In genomic region chr13:25300861-25301346, GRCh38 we compare ENCODE assay signal across 8 cellular contexts. TPM values are rescaled to one million over a fixed set of nuclear protein-coding genes. Genes with fewer than 3 reads are reported as not detected.
DNase-seq lines count a peak whose midpoint lies in the region; ATAC-seq and TF ChIP-seq lines count a peak whose summit lies in the region.

No MANE protein-coding gene starts in this region.

- peak overlapping the region; percentile 42 for H2AFZ ChIP-seq in trophoblast cell (ENCODE audit: insufficient read depth, low read length, poor library complexity)

- H3K4me1 Mint-ChIP-seq in activated T-cell treated with anti-CD3 and anti-CD28 coated beads, Interleukin-2, amount 50 U/mL, for 72 hours (ENCODE audit: low read depth), result peaks cover 37% of the 10 kb centered on the region
- H3K4me1 Mint-ChIP-seq in glutamatergic neuron (ENCODE audit: low read depth, unreplicated experiment), result peaks cover 36% of the 10 kb centered on the region

- peaks cover 7 to 20% of the 10 kb centered on the region in 2 donors for H3K36me3 Mint-ChIP-seq in activated T-cell treated with anti-CD3 and anti-CD28 coated beads, Interleukin-2, amount 50 U/mL, for 72 hours (ENCODE audit: insufficient read depth in 2 of 2)
- peaks cover 5% of the 10 kb centered on the region for H3K36me3 Mint-ChIP-seq in glutamatergic neuron (ENCODE audit: unreplicated experiment)

- H3K27me3 Mint-ChIP-seq in activated T-cell treated with anti-CD3 and anti-CD28 coated beads, Interleukin-2, amount 50 U/mL, for 72 hours (ENCODE audit: low read depth), result peaks cover 5% of the 10 kb centered on the region
- H3K27me3 Mint-ChIP-seq in glutamatergic neuron (ENCODE audit: unreplicated experiment), result peaks cover 5% of the 10 kb centered on the region

- H3K27ac Mint-ChIP-seq in activated T-cell treated with anti-CD3 and anti-CD28 coated beads, Interleukin-2, amount 50 U/mL, for 72 hours, result peak overlapping the region; percentile 95
- H3K27ac Mint-ChIP-seq in glutamatergic neuron (ENCODE audit: unreplicated experiment), result peak overlapping the region; percentile 95

- peaks cover 2 to 6% of the 10 kb centered on the region in 2 experiments for H3K36me3 ChIP-seq in trophoblast cell (ENCODE audit: control insufficient read depth in 1 of 2, insufficient read depth in 2 of 2, low read length in 2 of 2)

- peak; percentile 28 for ATAC-seq in HG03432 (IDR thresholded peaks at IDR 0.05; ENCODE audit: unreplicated experiment)
- peak; percentile 38 to 43 for ATAC-seq in activated T-cell treated with anti-CD3 and anti-CD28 coated beads, Interleukin-2, amount 50 U/mL, for 72 hours (replicated peaks in 1 of 2)

- peak overlapping the region; percentile 97 for H4K8ac ChIP-seq in trophoblast cell (ENCODE audit: low read depth, low read length)

- peak overlapping the region; percentile 15 for H3K14ac ChIP-seq in trophoblast cell (ENCODE audit: low read length)

- H3K27ac ChIP-seq in trophoblast cell (ENCODE audit: low read depth, low read length), result no peak overlapping the region

- peaks cover 4% of the 10 kb centered on the region for H3K79me1 ChIP-seq in trophoblast cell (ENCODE audit: low read length)

- no CpG with 5 or more reads among the region's 33 CpGs for WGBS in trophoblast cell (ENCODE audit: extremely low coverage, insufficient coverage, insufficient read length)

- no peak for TF ChIP-seq CTCF in glutamatergic neuron (IDR thresholded peaks at IDR 0.05; ENCODE audit: partially characterized antibody, unreplicated experiment)

- H2BK5ac ChIP-seq in trophoblast cell (ENCODE audit: low read depth, low read length, poor library complexity), result no peak overlapping the region

- no peak overlapping the region for H3K23ac ChIP-seq in trophoblast cell (ENCODE audit: low read length)

- no peak overlapping the region for H2BK120ac ChIP-seq in trophoblast cell (ENCODE audit: insufficient read depth, low read length, poor library complexity)

- H3K4me2 ChIP-seq in trophoblast cell (ENCODE audit: low read length), result peak overlapping the region; percentile 97

- H3K9ac ChIP-seq in trophoblast cell (ENCODE audit: low read length), result no peak overlapping the region

- peak overlapping the region; percentile 19 for H3K4ac ChIP-seq in trophoblast cell (ENCODE audit: low read depth, low read length)

- H2BK12ac ChIP-seq in trophoblast cell (ENCODE audit: low read length), result peak overlapping the region; percentile 3

- DNase-seq in activated T-cell treated with anti-CD3 and anti-CD28 coated beads for 1 hour (ENCODE audit: low read depth), result peak; percentile 10
- no peak for DNase-seq in activated T-cell treated with anti-CD3 and anti-CD28 coated beads for 4 hours
- DNase-seq in activated T-cell treated with anti-CD3 and anti-CD28 coated beads, Interleukin-2, amount 50 U/mL, for 72 hours, result peak; percentile 33 to 50
- DNase-seq in glutamatergic neuron, result peak; percentile 42
- peak in 1 of 2 donors; percentile 16 for DNase-seq in trophoblast cell
- no peak for DNase-seq in NCI-H1092 treated with DMSO at 0.1 percent for 48 hours (lab: John Stamatoyannopoulos, UW)
- DNase-seq in SHP77 (lab: John Stamatoyannopoulos, UW), result no peak

- H2AK5ac ChIP-seq in trophoblast cell (ENCODE audit: low read length), result no peak overlapping the region

- H3K79me2 ChIP-seq in trophoblast cell (ENCODE audit: control insufficient read depth, insufficient read depth, low read length, poor library complexity), result peaks cover 6% of the 10 kb centered on the region

- H3K27me3 ChIP-seq in trophoblast cell (ENCODE audit: insufficient read depth, low read length), result no peaks in the 10 kb centered on the region

- no peaks in the 10 kb centered on the region for H3K9me3 ChIP-seq in trophoblast cell (ENCODE audit: insufficient read depth, low read depth, low read length)

- H3K4me1 ChIP-seq in trophoblast cell (ENCODE audit: control insufficient read depth in 1 of 2, insufficient read depth in 2 of 2, low read length in 2 of 2), result peaks cover 0 to 7% of the 10 kb centered on the region in 2 experiments

- H3K4me3 ChIP-seq in trophoblast cell (ENCODE audit: low read depth, low read length), result peak overlapping the region; percentile 47

- H3K4me3 Mint-ChIP-seq in activated T-cell treated with anti-CD3 and anti-CD28 coated beads, Interleukin-2, amount 50 U/mL, for 72 hours, result peak overlapping the region; percentile 92 to 98
- peak overlapping the region; percentile 93 for H3K4me3 Mint-ChIP-seq in glutamatergic neuron (ENCODE audit: unreplicated experiment)

- H4K12ac ChIP-seq in trophoblast cell (ENCODE audit: low read depth, low read length), result peak overlapping the region; percentile 55

- no peaks in the 10 kb centered on the region for H3K9me3 Mint-ChIP-seq in activated T-cell treated with anti-CD3 and anti-CD28 coated beads, Interleukin-2, amount 50 U/mL, for 72 hours
- H3K9me3 Mint-ChIP-seq in glutamatergic neuron (ENCODE audit: unreplicated experiment), result peaks cover 7% of the 10 kb centered on the region

- H3K18ac ChIP-seq in trophoblast cell (ENCODE audit: low read length), result no peak overlapping the region

- peak overlapping the region; percentile 61 for H4K91ac ChIP-seq in trophoblast cell (ENCODE audit: low read depth, low read length)

RNA-seq across cellular contexts. Expression of gene NUP58, which starts 0.5 kb away (rescaled TPM):
- total RNA-seq in activated T-cell treated with anti-CD3 and anti-CD28 coated beads, Interleukin-2, amount 50 U/mL, for 72 hours, result 100 to 1,000 TPM in 1 of 2 donors, 10 to 100 TPM in 1; 96.6 to 102 TPM
- 94.1 TPM for total RNA-seq in glutamatergic neuron (ENCODE audit: unreplicated experiment)
- polyA plus RNA-seq in trophoblast cell (2013), result 57.5 and 59.1 TPM in 2 replicates

RNA-seq across cellular contexts. Expression of gene MTMR6, which starts 13.6 kb away (rescaled TPM):
- total RNA-seq in activated T-cell treated with anti-CD3 and anti-CD28 coated beads, Interleukin-2, amount 50 U/mL, for 72 hours, result 10 to 100 TPM; 14.4 to 15.6 TPM
- total RNA-seq in glutamatergic neuron (ENCODE audit: unreplicated experiment), result 95.3 TPM
- polyA plus RNA-seq in trophoblast cell (2013), result 13.4 TPM in 2 replicates

Comparison
In these comparisons a context has a peak if more than half of its experiments do, and no peak if none do; other contexts are left out.
1. DNase-seq: peak in activated T-cell treated with anti-CD3 and anti-CD28 coated beads for 1 hour (single experiment), activated T-cell treated with anti-CD3 and anti-CD28 coated beads, Interleukin-2, amount 50 U/mL, for 72 hours (2 of 2) and glutamatergic neuron (single experiment); none in activated T-cell treated with anti-CD3 and anti-CD28 coated beads for 4 hours (single experiment), NCI-H1092 treated with DMSO at 0.1 percent for 48 hours (single experiment) and SHP77 (0 of 2).